ENCODE assay signal across 10 cellular contexts in genomic region chrX:145213504-145213903, GRCh38.
DNase-seq lines count a peak whose midpoint lies in the region; FAIRE-seq and TF ChIP-seq lines count a peak whose summit lies in the region.
"Had no signal": no experiment of that assay in that cellular context is flagged by ENCODE, and none has a peak within 500 bp of the region (broad histone marks: within the 10 kb centered on the region; RNA-seq: fewer than 3 reads in every experiment).

No MANE protein-coding gene starts in this region.

- TF ChIP-seq CTCF in LNCAP (IDR thresholded peaks at IDR 0.05) (peak; percentile 40; the same call in 1 of the 2 replicates), cardiac fibroblast (IDR thresholded peaks at IDR 0.05; ENCODE audit: low read depth, low read length) (peak; percentile 32), GM20000 (IDR thresholded peaks at IDR 0.05; ENCODE audit: extremely low read depth, missing control alignments) (no peak)

- DNase-seq in stimulated activated CD4-positive, alpha-beta T cell treated with anti-CD3 and anti-CD28 coated beads, Interleukin-15, amount 100 ng/mL, for 24 hours: peak; percentile 4
- no peak for DNase-seq in stimulated activated CD4-positive, alpha-beta T cell treated with anti-CD3 and anti-CD28 coated beads, Interleukin-2, amount 100 ng/mL, for 24 hours
- peak in 1 of 2 donors; percentile 15 for DNase-seq in cardiac fibroblast (ENCODE audit: low read depth in 2 of 2)
- peak; percentile 0 for DNase-seq in urothelium cell line (ENCODE audit: low spot score)
- DNase-seq in 8988T: no peak
- DNase-seq in NCI-H2081 treated with DMSO at 0.1 percent for 48 hours (lab: John Stamatoyannopoulos, UW): no peak
- no peak for DNase-seq in GM20000 (ENCODE audit: low spot score)
- DNase-seq: activated CD4-positive, CD25-positive, alpha-beta regulatory T cell; stimulated activated CD8-positive, alpha-beta memory T cell treated with anti-CD3 and anti-CD28 coated beads, Interleukin-4, amount 100 ng/mL, for 48 hours had no signal

- no peak for FAIRE-seq in urothelium cell line (lab: Jason Lieb, UNC)

- H3K4me3 ChIP-seq in cardiac fibroblast (replicated peaks in 1 of 2; ENCODE audit: low read depth in 2 of 2, low read length in 2 of 2): no peak overlapping the region

Comparison
In these comparisons a context has a peak if more than half of its experiments do, and no peak if none do; other contexts are left out.
1. DNase-seq: peak in stimulated activated CD4-positive, alpha-beta T cell treated with anti-CD3 and anti-CD28 coated beads, Interleukin-15, amount 100 ng/mL, for 24 hours (single experiment) and urothelium cell line (single experiment); none in stimulated activated CD4-positive, alpha-beta T cell treated with anti-CD3 and anti-CD28 coated beads, Interleukin-2, amount 100 ng/mL, for 24 hours (0 of 2), 8988T (single experiment), NCI-H2081 treated with DMSO at 0.1 percent for 48 hours (single experiment) and GM20000 (single experiment).